ENCODE assay signal across 25 cellular contexts in genomic region chr1:161311595-161312181, GRCh38. TPM values are rescaled to one million over a fixed set of nuclear protein-coding genes. Genes with fewer than 3 reads are reported as not detected.
"Had no signal": no experiment of that assay in that cellular context is flagged by ENCODE, and none has a peak within 500 bp of the region (broad histone marks: within the 10 kb centered on the region; RNA-seq: fewer than 3 reads in every experiment).

No MANE protein-coding gene starts in this region.

- H3K27ac ChIP-seq: brain microvascular endothelial cell, colonic mucosa, gastrocnemius medialis, lower lobe of right lung, neutrophil, pancreas, stomach, uterus, VCaP had no signal

- DNase-seq: activated CD4-positive, alpha-beta T cell treated with anti-CD3 and anti-CD28 coated beads, Interleukin-2, amount 50 U/mL, for 1 hour; activated CD4-positive, CD25-positive, alpha-beta regulatory T cell treated with anti-CD3 and anti-CD28 coated beads, Interleukin-2, amount 50 U/mL, for 72 hours; activated CD8-positive, alpha-beta memory T cell treated with anti-CD3 and anti-CD28 coated beads, Interleukin-2, amount 50 U/mL, for 4 hours; activated naive CD4-positive, alpha-beta T cell treated with anti-CD3 and anti-CD28 coated beads, Interleukin-2, amount 10 ng/mL, durations not matched to agents 7 days and 5 days; activated naive CD8-positive, alpha-beta T cell treated with anti-CD3 and anti-CD28 coated beads, Interleukin-2, amount 50 U/mL, for 24 hours; activated T-cell treated with anti-CD3 and anti-CD28 coated beads, Interleukin-2, amount 50 U/mL, for 4 hours; aorta; brain microvascular endothelial cell; colonic mucosa; gastrocnemius medialis; heart left ventricle; left cardiac atrium; lower lobe of right lung; naive thymus-derived CD8-positive, alpha-beta T cell; pancreas; sigmoid colon; stimulated activated CD4-positive, alpha-beta T cell treated with anti-CD3 and anti-CD28 coated beads, Interleukin-4, amount 100 ng/mL, for 24 hours; stomach; uterus had no signal

- H3K27me3 ChIP-seq: brain microvascular endothelial cell, colonic mucosa, gastrocnemius medialis, heart left ventricle, neutrophil, pancreas, sigmoid colon, uterus had no signal

- H3K36me3 Mint-ChIP-seq: activated naive CD4-positive, alpha-beta T cell treated with anti-CD3 and anti-CD28 coated beads, Interleukin-2, amount 10 ng/mL, durations not matched to agents 7 days and 5 days; naive thymus-derived CD8-positive, alpha-beta T cell had no signal

- H3K9me3 Mint-ChIP-seq: activated naive CD4-positive, alpha-beta T cell treated with anti-CD3 and anti-CD28 coated beads, Interleukin-2, amount 10 ng/mL, durations not matched to agents 7 days and 5 days; activated naive CD8-positive, alpha-beta T cell treated with anti-CD3 and anti-CD28 coated beads, Interleukin-2, amount 50 U/mL, for 24 hours; activated T-cell treated with anti-CD3 and anti-CD28 coated beads, Interleukin-2, amount 50 U/mL, for 4 hours; central memory CD8-positive, alpha-beta T cell; naive thymus-derived CD8-positive, alpha-beta T cell; stimulated activated effector memory CD8-positive, alpha-beta T cell treated with anti-CD3 and anti-CD28 coated beads, Interleukin-12 subunit alpha, Interleukin-12 subunit beta, amount 100 ng/mL, for 72 hours; T-helper 1 cell treated with Interleukin-12 subunit alpha and Interleukin-12 subunit beta and Interleukin-4 antibody, amounts not matched to agents 30 μg/mL and 1 μg/mL, for 36 hours had no signal

- H3K27me3 Mint-ChIP-seq: activated naive CD8-positive, alpha-beta T cell treated with anti-CD3 and anti-CD28 coated beads, Interleukin-2, amount 50 U/mL, for 24 hours; central memory CD8-positive, alpha-beta T cell; naive thymus-derived CD8-positive, alpha-beta T cell had no signal

- H3K4me3 Mint-ChIP-seq: activated naive CD4-positive, alpha-beta T cell treated with anti-CD3 and anti-CD28 coated beads, Interleukin-2, amount 10 ng/mL, durations not matched to agents 7 days and 5 days; activated naive CD8-positive, alpha-beta T cell treated with anti-CD3 and anti-CD28 coated beads, Interleukin-2, amount 50 U/mL, for 24 hours; activated T-cell treated with anti-CD3 and anti-CD28 coated beads, Interleukin-2, amount 50 U/mL, for 4 hours; central memory CD8-positive, alpha-beta T cell; stimulated activated effector memory CD8-positive, alpha-beta T cell treated with anti-CD3 and anti-CD28 coated beads, Interleukin-12 subunit alpha, Interleukin-12 subunit beta, amount 100 ng/mL, for 72 hours; T-helper 1 cell treated with Interleukin-12 subunit alpha and Interleukin-12 subunit beta and Interleukin-4 antibody, amounts not matched to agents 30 μg/mL and 1 μg/mL, for 36 hours had no signal

- H3K4me3 ChIP-seq: colonic mucosa, gastrocnemius medialis, heart left ventricle, lower lobe of right lung, pancreas, sigmoid colon, stomach, uterus had no signal

- H3K27ac Mint-ChIP-seq: activated naive CD4-positive, alpha-beta T cell treated with anti-CD3 and anti-CD28 coated beads, Interleukin-2, amount 10 ng/mL, durations not matched to agents 7 days and 5 days; activated naive CD8-positive, alpha-beta T cell treated with anti-CD3 and anti-CD28 coated beads, Interleukin-2, amount 50 U/mL, for 24 hours; stimulated activated effector memory CD8-positive, alpha-beta T cell treated with anti-CD3 and anti-CD28 coated beads, Interleukin-12 subunit alpha, Interleukin-12 subunit beta, amount 100 ng/mL, for 72 hours; T-helper 1 cell treated with Interleukin-12 subunit alpha and Interleukin-12 subunit beta and Interleukin-4 antibody, amounts not matched to agents 30 μg/mL and 1 μg/mL, for 36 hours had no signal

RNA-seq across cellular contexts. Expression of gene PCP4L1, which starts 53.1 kb away (rescaled TPM):
- total RNA-seq: activated T-cell treated with anti-CD3 and anti-CD28 coated beads, Interleukin-2, amount 50 U/mL, for 4 hours; gastrocnemius medialis; naive thymus-derived CD8-positive, alpha-beta T cell had no signal

RNA-seq across cellular contexts. Expression of gene CFAP126, which starts 56.0 kb away (rescaled TPM):
- total RNA-seq: activated T-cell treated with anti-CD3 and anti-CD28 coated beads, Interleukin-2, amount 50 U/mL, for 4 hours; aorta; colonic mucosa; gastrocnemius medialis; heart left ventricle; left cardiac atrium; mesenteric fat pad; naive thymus-derived CD8-positive, alpha-beta T cell; sigmoid colon; stomach; uterus had no signal
